2 cellular contexts compared by ENCODE assay signal in the genomic region with DNA sequence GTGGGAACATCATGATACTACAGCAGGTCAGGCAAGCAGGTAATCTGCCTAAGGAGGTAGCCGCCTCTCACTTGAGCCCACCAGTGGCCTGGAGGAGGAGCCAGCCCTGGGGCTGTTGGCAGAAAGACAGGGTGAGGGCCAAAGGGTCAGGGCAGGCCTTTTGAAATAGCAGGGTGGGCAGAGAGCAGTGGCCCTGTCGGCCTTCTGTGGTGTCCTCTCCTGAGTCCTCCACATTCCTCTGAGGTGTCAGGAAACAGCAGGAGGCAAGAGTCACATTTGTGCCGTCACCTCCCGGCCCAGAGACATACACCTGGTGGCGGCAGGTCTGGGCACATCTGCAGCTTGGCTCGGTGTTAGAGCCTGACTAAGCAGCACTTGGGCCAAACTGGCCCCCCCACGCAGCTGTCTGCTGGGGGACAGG.
TF ChIP-seq lines count a peak whose summit lies in the region.

No MANE protein-coding gene starts in this region.

TF ChIP-seq in SK-N-SH, 30 proteins besides CTCF, POLR2A, EP300 and RAD21 (continued from another document):
- TF ChIP-seq, protein P1, sequence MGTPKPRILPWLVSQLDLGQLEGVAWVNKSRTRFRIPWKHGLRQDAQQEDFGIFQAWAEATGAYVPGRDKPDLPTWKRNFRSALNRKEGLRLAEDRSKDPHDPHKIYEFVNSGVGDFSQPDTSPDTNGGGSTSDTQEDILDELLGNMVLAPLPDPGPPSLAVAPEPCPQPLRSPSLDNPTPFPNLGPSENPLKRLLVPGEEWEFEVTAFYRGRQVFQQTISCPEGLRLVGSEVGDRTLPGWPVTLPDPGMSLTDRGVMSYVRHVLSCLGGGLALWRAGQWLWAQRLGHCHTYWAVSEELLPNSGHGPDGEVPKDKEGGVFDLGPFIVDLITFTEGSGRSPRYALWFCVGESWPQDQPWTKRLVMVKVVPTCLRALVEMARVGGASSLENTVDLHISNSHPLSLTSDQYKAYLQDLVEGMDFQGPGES (IDR thresholded peaks at IDR 0.05; ENCODE audit: low read depth, low read length): no peak
- TF ChIP-seq NFIC (IDR thresholded peaks at IDR 0.05; ENCODE audit: borderline replicate concordance) (no peak), RXRA (IDR thresholded peaks at IDR 0.05; ENCODE audit: borderline replicate concordance, low read depth) (no peak), ELF1 (IDR thresholded peaks at IDR 0.05) (no peak), MEF2A (IDR thresholded peaks at IDR 0.05; ENCODE audit: borderline replicate concordance, low read depth) (no peak), FOXM1 (IDR thresholded peaks at IDR 0.05; ENCODE audit: low read depth) (no peak), FOXJ3 (CRISPR knock-in tag; IDR thresholded peaks at IDR 0.05) (no peak), TAF1 (IDR thresholded peaks at IDR 0.05; ENCODE audit: borderline replicate concordance, low read depth, low read length) (no peak), GABPA (IDR thresholded peaks at IDR 0.05; ENCODE audit: low read depth) (no peak), RCOR1 (IDR thresholded peaks at IDR 0.05; ENCODE audit: low read length) (no peak)
- TF ChIP-seq, protein P2, sequence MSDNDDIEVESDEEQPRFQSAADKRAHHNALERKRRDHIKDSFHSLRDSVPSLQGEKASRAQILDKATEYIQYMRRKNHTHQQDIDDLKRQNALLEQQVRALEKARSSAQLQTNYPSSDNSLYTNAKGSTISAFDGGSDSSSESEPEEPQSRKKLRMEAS (IDR thresholded peaks at IDR 0.05; ENCODE audit: low read depth): no peak
- TF ChIP-seq, protein P3, sequence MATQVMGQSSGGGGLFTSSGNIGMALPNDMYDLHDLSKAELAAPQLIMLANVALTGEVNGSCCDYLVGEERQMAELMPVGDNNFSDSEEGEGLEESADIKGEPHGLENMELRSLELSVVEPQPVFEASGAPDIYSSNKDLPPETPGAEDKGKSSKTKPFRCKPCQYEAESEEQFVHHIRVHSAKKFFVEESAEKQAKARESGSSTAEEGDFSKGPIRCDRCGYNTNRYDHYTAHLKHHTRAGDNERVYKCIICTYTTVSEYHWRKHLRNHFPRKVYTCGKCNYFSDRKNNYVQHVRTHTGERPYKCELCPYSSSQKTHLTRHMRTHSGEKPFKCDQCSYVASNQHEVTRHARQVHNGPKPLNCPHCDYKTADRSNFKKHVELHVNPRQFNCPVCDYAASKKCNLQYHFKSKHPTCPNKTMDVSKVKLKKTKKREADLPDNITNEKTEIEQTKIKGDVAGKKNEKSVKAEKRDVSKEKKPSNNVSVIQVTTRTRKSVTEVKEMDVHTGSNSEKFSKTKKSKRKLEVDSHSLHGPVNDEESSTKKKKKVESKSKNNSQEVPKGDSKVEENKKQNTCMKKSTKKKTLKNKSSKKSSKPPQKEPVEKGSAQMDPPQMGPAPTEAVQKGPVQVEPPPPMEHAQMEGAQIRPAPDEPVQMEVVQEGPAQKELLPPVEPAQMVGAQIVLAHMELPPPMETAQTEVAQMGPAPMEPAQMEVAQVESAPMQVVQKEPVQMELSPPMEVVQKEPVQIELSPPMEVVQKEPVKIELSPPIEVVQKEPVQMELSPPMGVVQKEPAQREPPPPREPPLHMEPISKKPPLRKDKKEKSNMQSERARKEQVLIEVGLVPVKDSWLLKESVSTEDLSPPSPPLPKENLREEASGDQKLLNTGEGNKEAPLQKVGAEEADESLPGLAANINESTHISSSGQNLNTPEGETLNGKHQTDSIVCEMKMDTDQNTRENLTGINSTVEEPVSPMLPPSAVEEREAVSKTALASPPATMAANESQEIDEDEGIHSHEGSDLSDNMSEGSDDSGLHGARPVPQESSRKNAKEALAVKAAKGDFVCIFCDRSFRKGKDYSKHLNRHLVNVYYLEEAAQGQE (IDR thresholded peaks at IDR 0.05; ENCODE audit: low read depth, low read length): no peak

TF ChIP-seq in SK-N-SH treated with all-trans-retinoic acid at 6 μM for 48 hours, 23 proteins besides CTCF, POLR2A, EP300 and RAD21 (continued from another document):
- TF ChIP-seq, protein P4, sequence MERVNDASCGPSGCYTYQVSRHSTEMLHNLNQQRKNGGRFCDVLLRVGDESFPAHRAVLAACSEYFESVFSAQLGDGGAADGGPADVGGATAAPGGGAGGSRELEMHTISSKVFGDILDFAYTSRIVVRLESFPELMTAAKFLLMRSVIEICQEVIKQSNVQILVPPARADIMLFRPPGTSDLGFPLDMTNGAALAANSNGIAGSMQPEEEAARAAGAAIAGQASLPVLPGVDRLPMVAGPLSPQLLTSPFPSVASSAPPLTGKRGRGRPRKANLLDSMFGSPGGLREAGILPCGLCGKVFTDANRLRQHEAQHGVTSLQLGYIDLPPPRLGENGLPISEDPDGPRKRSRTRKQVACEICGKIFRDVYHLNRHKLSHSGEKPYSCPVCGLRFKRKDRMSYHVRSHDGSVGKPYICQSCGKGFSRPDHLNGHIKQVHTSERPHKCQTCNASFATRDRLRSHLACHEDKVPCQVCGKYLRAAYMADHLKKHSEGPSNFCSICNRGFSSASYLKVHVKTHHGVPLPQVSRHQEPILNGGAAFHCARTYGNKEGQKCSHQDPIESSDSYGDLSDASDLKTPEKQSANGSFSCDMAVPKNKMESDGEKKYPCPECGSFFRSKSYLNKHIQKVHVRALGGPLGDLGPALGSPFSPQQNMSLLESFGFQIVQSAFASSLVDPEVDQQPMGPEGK (CRISPR knock-in tag; IDR thresholded peaks at IDR 0.05; ENCODE audit: borderline replicate concordance): no peak
- no peak for TF ChIP-seq ISL1 (CRISPR knock-in tag; IDR thresholded peaks at IDR 0.05)
